Comparison of ENCODE assay signal across 14 cellular contexts in the genomic region with DNA sequence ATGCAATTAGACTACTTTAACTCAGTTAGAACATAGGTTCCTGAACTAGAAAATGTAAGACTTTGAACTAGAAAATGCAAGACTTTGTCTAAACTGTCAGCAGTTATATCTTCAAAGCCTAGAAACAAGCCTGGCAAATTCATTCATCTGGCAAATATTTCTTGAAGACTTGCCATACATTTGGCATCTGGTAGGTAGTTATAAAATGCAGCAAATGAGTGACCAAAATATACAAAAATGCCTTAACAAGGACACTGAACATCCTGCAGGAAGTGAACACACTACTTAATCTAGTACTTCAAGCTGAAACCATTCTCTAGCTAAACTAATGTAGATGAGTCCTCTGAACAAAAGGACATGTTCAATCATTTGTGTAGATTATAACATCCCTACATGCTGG.
"Had no signal": no experiment of that assay in that cellular context is flagged by ENCODE, and none has a peak within 500 bp of the region (broad histone marks: within the 10 kb centered on the region; RNA-seq: fewer than 3 reads in every experiment).

No MANE protein-coding gene starts in this region.

- H3K4me3 Mint-ChIP-seq: activated CD8-positive, alpha-beta memory T cell treated with anti-CD3 and anti-CD28 coated beads, Interleukin-2, amount 10 ng/mL, durations not matched to agents 7 days and 5 days; activated T-cell treated with anti-CD3 and anti-CD28 coated beads, Interleukin-2, amount 50 U/mL, for 4 hours; mesothelial cell of epicardium; neural crest cell; stimulated activated naive CD8-positive, alpha-beta T cell treated with anti-CD3 and anti-CD28 coated beads, Interleukin-15, Interleukin-2, amounts not matched to agents 100 ng/mL and 50 ng/mL, for 24 hours had no signal

- DNase-seq: activated CD4-positive, alpha-beta T cell treated with anti-CD3 and anti-CD28 coated beads, Interleukin-2, amount 50 U/mL, for 4 hours; activated CD8-positive, alpha-beta memory T cell treated with anti-CD3 and anti-CD28 coated beads, Interleukin-2, amount 10 ng/mL, durations not matched to agents 7 days and 5 days; activated gamma-delta T cell; activated T-cell treated with anti-CD3 and anti-CD28 coated beads, Interleukin-2, amount 50 U/mL, for 4 hours; islet precursor cell; pancreas; upper lobe of right lung had no signal

- H3K27me3 ChIP-seq: pancreas, upper lobe of right lung had no signal

- H3K4me3 ChIP-seq: lung, pancreas, thoracic aorta, upper lobe of right lung had no signal

- H3K27ac ChIP-seq: pancreas, thoracic aorta, upper lobe of right lung had no signal

- H3K4me1 Mint-ChIP-seq: mesothelial cell of epicardium had no signal

- H3K27me3 Mint-ChIP-seq: activated CD8-positive, alpha-beta memory T cell treated with anti-CD3 and anti-CD28 coated beads, Interleukin-2, amount 10 ng/mL, durations not matched to agents 7 days and 5 days; stimulated activated naive CD8-positive, alpha-beta T cell treated with anti-CD3 and anti-CD28 coated beads, Interleukin-15, Interleukin-2, amounts not matched to agents 100 ng/mL and 50 ng/mL, for 24 hours had no signal

- H3K9me3 ChIP-seq: pancreas, thoracic aorta, upper lobe of right lung had no signal

- H3K27ac Mint-ChIP-seq: activated CD8-positive, alpha-beta memory T cell treated with anti-CD3 and anti-CD28 coated beads, Interleukin-2, amount 10 ng/mL, durations not matched to agents 7 days and 5 days; mesothelial cell of epicardium; stimulated activated naive CD8-positive, alpha-beta T cell treated with anti-CD3 and anti-CD28 coated beads, Interleukin-15, Interleukin-2, amounts not matched to agents 100 ng/mL and 50 ng/mL, for 24 hours had no signal

- H3K4me1 ChIP-seq: pancreas, upper lobe of right lung had no signal

- ATAC-seq: pancreas, sciatic nerve, upper lobe of right lung had no signal

- FAIRE-seq: endometrium, pancreas had no signal

- H3K9me3 Mint-ChIP-seq: activated T-cell treated with anti-CD3 and anti-CD28 coated beads, Interleukin-2, amount 50 U/mL, for 4 hours; mesothelial cell of epicardium; neural crest cell; stimulated activated naive CD8-positive, alpha-beta T cell treated with anti-CD3 and anti-CD28 coated beads, Interleukin-15, Interleukin-2, amounts not matched to agents 100 ng/mL and 50 ng/mL, for 24 hours had no signal
